24 cellular contexts compared by ENCODE assay signal in genomic region chr22:50717709-50718351, GRCh38. TPM values are rescaled to one million over a fixed set of nuclear protein-coding genes. Genes with fewer than 3 reads are reported as not detected.
A peak's percentile ranks its signal among the peaks of the same experiment; 100 is the strongest.
DNase-seq lines count a peak whose midpoint lies in the region; ATAC-seq and TF ChIP-seq lines count a peak whose summit lies in the region.
"Had no signal": no experiment of that assay in that cellular context is flagged by ENCODE, and none has a peak within 500 bp of the region (broad histone marks: within the 10 kb centered on the region; RNA-seq: fewer than 3 reads in every experiment).

No MANE protein-coding gene starts in this region.

- no peaks in the 10 kb centered on the region for H3K36me3 Mint-ChIP-seq in Caco-2 (ENCODE audit: insufficient read depth, unreplicated experiment)
- H3K36me3 Mint-ChIP-seq: activated naive CD8-positive, alpha-beta T cell treated with anti-CD3 and anti-CD28 coated beads, Interleukin-2, amount 10 ng/mL, durations not matched to agents 7 days and 5 days had no signal

- H3K4me1 ChIP-seq in right cardiac atrium (ENCODE audit: control insufficient read depth, insufficient read depth, low read length), result peaks cover 3% of the 10 kb centered on the region
- no peaks in the 10 kb centered on the region for H3K4me1 ChIP-seq in osteoblast (ENCODE audit: insufficient read depth, low read length)
- H3K4me1 ChIP-seq in Caco-2, result no peaks in the 10 kb centered on the region
- H3K4me1 ChIP-seq: ascending aorta, prostate gland had no signal

- POLR2A ChIA-PET in Caco-2 (lab: Charles Lee), result no interaction called here

- no peaks in the 10 kb centered on the region for H4K20me1 ChIP-seq in osteoblast (ENCODE audit: insufficient read depth, low read length)

- no peak overlapping the region for H3K4me3 Mint-ChIP-seq in Caco-2 (ENCODE audit: unreplicated experiment)
- H3K4me3 Mint-ChIP-seq: activated naive CD8-positive, alpha-beta T cell treated with anti-CD3 and anti-CD28 coated beads, Interleukin-2, amount 10 ng/mL, durations not matched to agents 7 days and 5 days; stimulated activated naive CD8-positive, alpha-beta T cell treated with anti-CD3 and anti-CD28 coated beads, Interleukin-15, Interleukin-2, amounts not matched to agents 100 ng/mL and 50 ng/mL, for 24 hours had no signal

- H3K4me1 Mint-ChIP-seq in Caco-2 (ENCODE audit: low read depth, unreplicated experiment), result no peaks in the 10 kb centered on the region
- H3K4me1 Mint-ChIP-seq: activated naive CD8-positive, alpha-beta T cell treated with anti-CD3 and anti-CD28 coated beads, Interleukin-2, amount 10 ng/mL, durations not matched to agents 7 days and 5 days had no signal

- intact Hi-C loops in right cardiac atrium (cut with DNase I), result no loop called here
- intact Hi-C loops in left ventricle myocardium superior (cut with micrococcal nuclease), result no loop called here
- intact Hi-C loops in head of caudate nucleus (cut with DNase I), result no loop called here
- intact Hi-C loops in Caco-2 (cut with micrococcal nuclease; ENCODE audit: unreplicated experiment), result no loop called here

- H3K79me2 ChIP-seq in osteoblast (ENCODE audit: insufficient read depth, low read length), result no peaks in the 10 kb centered on the region

- H3K9me3 ChIP-seq in right cardiac atrium (ENCODE audit: control insufficient read depth, low read length) (no peaks in the 10 kb centered on the region), osteoblast (ENCODE audit: low read depth, low read length) (no peaks in the 10 kb centered on the region), Caco-2 (no peaks in the 10 kb centered on the region)
- H3K9me3 ChIP-seq: ascending aorta, prostate gland had no signal

- 86% methylated on average over 10 of the region's 10 CpGs for WGBS in right cardiac atrium

- CTCF ChIA-PET in Caco-2 (lab: Charles Lee), result no interaction called here

- H3K27ac ChIP-seq in right cardiac atrium (ENCODE audit: low read length) (no peak overlapping the region), osteoblast (ENCODE audit: low read depth, low read length) (no peak overlapping the region)
- H3K27ac ChIP-seq: ascending aorta, prostate gland, VCaP had no signal

- H3K36me3 ChIP-seq in osteoblast (ENCODE audit: insufficient read depth, low read length), result no peaks in the 10 kb centered on the region
- H3K36me3 ChIP-seq in Caco-2 (ENCODE audit: control insufficient read depth, insufficient read depth, low read length), result no peaks in the 10 kb centered on the region
- H3K36me3 ChIP-seq: ascending aorta, prostate gland had no signal

- H2AFZ ChIP-seq in osteoblast (ENCODE audit: low read length), result no peak overlapping the region

- no peak overlapping the region for H3K4me2 ChIP-seq in osteoblast (ENCODE audit: insufficient read depth, low read length)

- in situ Hi-C loops in SK-MEL-5 (cut with HindIII; ENCODE audit: low pct_unique_long_range_greater_than_20kb, low sequenced_read_pairs), result no loop called here

- no TSS peak for BruUV-seq in Caco-2 (replicated peaks; lab: Mats Ljungman, UMichigan)

- ATAC-seq in right cardiac atrium, result no peak
- no peak for ATAC-seq in left ventricle myocardium superior
- ATAC-seq: left lobe of liver had no signal

- TF ChIP-seq CTCF in osteoblast (IDR thresholded peaks at IDR 0.05; ENCODE audit: extremely low read depth, low read depth, low read length) (no peak), Caco-2 (IDR thresholded peaks at IDR 0.05; ENCODE audit: insufficient read depth in 1 of 2, low read depth in 1 of 2, low read length in 1 of 2, severe bottlenecking in 1 of 2, unreplicated experiment in 1 of 2) (no peak), foreskin fibroblast (IDR thresholded peaks at IDR 0.05; ENCODE audit: low read depth, low read length) (no peak)

- no peaks in the 10 kb centered on the region for H3K27me3 Mint-ChIP-seq in Caco-2 (ENCODE audit: insufficient read depth, unreplicated experiment)
- H3K27me3 Mint-ChIP-seq: activated naive CD8-positive, alpha-beta T cell treated with anti-CD3 and anti-CD28 coated beads, Interleukin-2, amount 10 ng/mL, durations not matched to agents 7 days and 5 days; stimulated activated naive CD8-positive, alpha-beta T cell treated with anti-CD3 and anti-CD28 coated beads, Interleukin-15, Interleukin-2, amounts not matched to agents 100 ng/mL and 50 ng/mL, for 24 hours had no signal

- DNase-seq in right cardiac atrium (peak; percentile 7 to 36 (median 11)), left ventricle myocardium superior (no peak), SK-MEL-5 (ENCODE audit: low read depth, low spot score) (peak; percentile 47), head of caudate nucleus (peak in 26 of 42 donors; percentile 33 to 83 (median 63)), osteoblast (ENCODE audit: insufficient read length, low spot score, missing footprints) (no peak), NCI-H1417 treated with DMSO at 0.1 percent for 48 hours (lab: John Stamatoyannopoulos, UW) (no peak), Caco-2 (no peak), foreskin fibroblast (no peak)
- DNase-seq: activated CD4-positive, alpha-beta T cell treated with anti-CD3 and anti-CD28 coated beads for 4 hours; activated gamma-delta T cell; activated naive CD8-positive, alpha-beta T cell treated with anti-CD3 and anti-CD28 coated beads, Interleukin-2, amount 10 ng/mL, durations not matched to agents 7 days and 5 days; activated T-cell treated with anti-CD3 and anti-CD28 coated beads, Interleukin-2, amount 50 U/mL, for 1 hour; COR-L47; mesendoderm; NCI-H187 treated with DMSO at 0.1 percent for 48 hours; NCI-H2227 treated with DMSO at 0.1 percent for 48 hours; NCI-H526 treated with DMSO at 0.1 percent for 48 hours had no signal

- H3K27me3 ChIP-seq in right cardiac atrium (ENCODE audit: control insufficient read depth, insufficient read depth) (no peaks in the 10 kb centered on the region), osteoblast (ENCODE audit: insufficient read depth, low read length) (peaks cover 18% of the 10 kb centered on the region), Caco-2 (replicated peaks; ENCODE audit: control insufficient read depth, insufficient read depth, low read length) (no peaks in the 10 kb centered on the region)
- H3K27me3 ChIP-seq: ascending aorta had no signal

- H3K9me3 Mint-ChIP-seq in Caco-2 (ENCODE audit: unreplicated experiment), result no peaks in the 10 kb centered on the region
- H3K9me3 Mint-ChIP-seq: activated naive CD8-positive, alpha-beta T cell treated with anti-CD3 and anti-CD28 coated beads, Interleukin-2, amount 10 ng/mL, durations not matched to agents 7 days and 5 days; stimulated activated naive CD8-positive, alpha-beta T cell treated with anti-CD3 and anti-CD28 coated beads, Interleukin-15, Interleukin-2, amounts not matched to agents 100 ng/mL and 50 ng/mL, for 24 hours had no signal

- no peak overlapping the region for H3K4me3 ChIP-seq in right cardiac atrium (ENCODE audit: low read length)
- no peak overlapping the region for H3K4me3 ChIP-seq in osteoblast (ENCODE audit: insufficient read depth, low read length)
- H3K4me3 ChIP-seq in Caco-2 (ENCODE audit: low read depth, low read length), result no peak overlapping the region
- H3K4me3 ChIP-seq in foreskin fibroblast (ENCODE audit: low read depth in 1 of 2, low read length in 2 of 2), result no peak overlapping the region
- H3K4me3 ChIP-seq: ascending aorta, prostate gland had no signal

- no peak overlapping the region for H3K27ac Mint-ChIP-seq in Caco-2 (ENCODE audit: unreplicated experiment)
- H3K27ac Mint-ChIP-seq: activated naive CD8-positive, alpha-beta T cell treated with anti-CD3 and anti-CD28 coated beads, Interleukin-2, amount 10 ng/mL, durations not matched to agents 7 days and 5 days; stimulated activated naive CD8-positive, alpha-beta T cell treated with anti-CD3 and anti-CD28 coated beads, Interleukin-15, Interleukin-2, amounts not matched to agents 100 ng/mL and 50 ng/mL, for 24 hours had no signal

RNA-seq across cellular contexts. Expression of gene ACR, which starts 20.2 kb away (rescaled TPM):
- total RNA-seq in right cardiac atrium, result 1 to 10 TPM in 1 of 4 donors, under 1 TPM in 3; 0.38 to 1.2 (median 0.72) TPM
- 0.41 TPM for polyA plus RNA-seq in right cardiac atrium
- total RNA-seq in left ventricle myocardium superior, result not detected
- not detected in 2 replicates for total RNA-seq in SK-MEL-5 (2014; rRNA removed; shearing (Covaris generic))
- not detected in 2 replicates for polyA plus RNA-seq in SK-MEL-5 (2015; cell fraction: cytosol; rRNA removed)
- not detected in 2 replicates for polyA plus RNA-seq in SK-MEL-5 (2015; cell fraction: nucleus; rRNA removed)
- total RNA-seq in osteoblast, result 1.4 TPM in 1 of 2 replicates, not detected in the other
- not detected in 2 replicates for total RNA-seq in Caco-2 (2022)
- total RNA-seq: activated CD8-positive, alpha-beta memory T cell treated with anti-CD3 and anti-CD28 coated beads for 36 hours; activated naive CD8-positive, alpha-beta T cell treated with anti-CD3 and anti-CD28 coated beads, Interleukin-2, amount 10 ng/mL, durations not matched to agents 7 days and 5 days; ascending aorta; fibroblast of lung had no signal
- polyA plus RNA-seq: fibroblast of lung had no signal

RNA-seq across cellular contexts. Expression of gene SHANK3, which starts 45.2 kb away (rescaled TPM):
- 10 to 100 TPM; 18.7 to 28.9 (median 27.0) TPM for total RNA-seq in right cardiac atrium
- polyA plus RNA-seq in right cardiac atrium, result 20.1 TPM
- total RNA-seq in left ventricle myocardium superior, result 22.9 TPM
- total RNA-seq in SK-MEL-5 (2014; rRNA removed; shearing (Covaris generic)), result 2.1 and 2.6 TPM in 2 replicates
- polyA plus RNA-seq in SK-MEL-5 (2015; cell fraction: cytosol; rRNA removed), result 9.2 and 12.1 TPM in 2 replicates
- 15.2 and 16.8 TPM in 2 replicates for polyA plus RNA-seq in SK-MEL-5 (2015; cell fraction: nucleus; rRNA removed)
- total RNA-seq in osteoblast, result 0.36 and 0.59 TPM in 2 replicates
- 4.3 and 4.5 TPM in 2 replicates for total RNA-seq in Caco-2 (2022)

Comparison
In these comparisons a context has a peak if more than half of its experiments do, and no peak if none do; other contexts are left out.
1. DNase-seq: peak in right cardiac atrium (3 of 3), SK-MEL-5 (single experiment) and head of caudate nucleus (26 of 42); none in left ventricle myocardium superior (single experiment), osteoblast (single experiment), NCI-H1417 treated with DMSO at 0.1 percent for 48 hours (single experiment), Caco-2 (0 of 2) and foreskin fibroblast (0 of 2).